In genomic region chr3:58011580-58011979, GRCh38 we compare ENCODE assay signal across 1 cellular context.
TF ChIP-seq lines count a peak whose summit lies in the region.

No MANE protein-coding gene starts in this region.

TF ChIP-seq in WTC11, 78 proteins besides CTCF, POLR2A, EP300 and RAD21 (continued from another document):
- TF ChIP-seq, protein P1, sequence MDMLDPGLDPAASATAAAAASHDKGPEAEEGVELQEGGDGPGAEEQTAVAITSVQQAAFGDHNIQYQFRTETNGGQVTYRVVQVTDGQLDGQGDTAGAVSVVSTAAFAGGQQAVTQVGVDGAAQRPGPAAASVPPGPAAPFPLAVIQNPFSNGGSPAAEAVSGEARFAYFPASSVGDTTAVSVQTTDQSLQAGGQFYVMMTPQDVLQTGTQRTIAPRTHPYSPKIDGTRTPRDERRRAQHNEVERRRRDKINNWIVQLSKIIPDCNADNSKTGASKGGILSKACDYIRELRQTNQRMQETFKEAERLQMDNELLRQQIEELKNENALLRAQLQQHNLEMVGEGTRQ (CRISPR knock-in tag; IDR thresholded peaks at IDR 0.05), result no peak
